In the genomic region with DNA sequence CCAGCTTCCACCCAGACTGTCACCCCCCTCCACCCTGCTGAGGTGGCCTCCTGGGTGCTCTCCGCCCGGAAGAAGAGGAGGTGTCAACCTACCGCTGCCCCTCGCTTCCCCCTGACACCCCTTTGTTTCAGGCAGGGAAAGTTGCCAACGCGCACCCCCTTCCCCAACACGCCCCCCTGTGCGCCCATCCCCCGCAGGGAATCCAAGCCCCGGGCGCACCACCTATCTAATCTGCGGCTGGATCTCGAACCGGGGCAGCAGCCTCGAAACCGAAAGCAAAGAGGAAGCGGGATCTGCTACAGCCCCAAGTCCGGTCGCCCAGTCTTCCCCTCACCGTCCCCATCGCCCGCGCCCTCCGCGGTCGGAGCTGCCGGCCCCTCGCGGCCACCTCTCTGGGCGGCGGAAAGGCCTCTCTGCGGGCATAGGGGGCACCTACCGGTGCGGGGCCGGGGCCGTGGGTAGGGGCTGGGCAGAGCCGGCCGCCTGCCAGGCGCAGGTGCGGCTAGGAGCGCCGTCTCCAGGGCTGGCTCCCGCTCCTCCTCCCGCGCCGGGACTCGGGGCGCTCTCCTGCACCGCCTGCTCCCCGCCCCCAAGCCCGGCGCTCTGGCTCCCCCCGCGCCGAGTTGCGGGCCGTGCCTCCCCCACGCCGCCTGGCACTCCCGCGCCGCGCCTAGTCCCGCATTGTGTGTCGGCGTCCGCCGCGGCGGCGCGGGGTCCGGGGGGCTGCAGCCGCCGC, we compare ENCODE assay signal across 8 cellular contexts. TPM values are rescaled to one million over a fixed set of nuclear protein-coding genes. Genes with fewer than 3 reads are reported as not detected.
A peak's percentile ranks its signal among the peaks of the same experiment; 100 is the strongest.
DNase-seq lines count a peak whose midpoint lies in the region; ATAC-seq and TF ChIP-seq lines count a peak whose summit lies in the region.

No MANE protein-coding gene starts in this region.

- peak overlapping the region; percentile 55 for H3K4me3 ChIP-seq in GM12865 (ENCODE audit: low read depth, low read length)

- intact Hi-C loops in left cardiac atrium (cut with DNase I) = loop anchor here in 1 of 2 donors (5.0 kb wide), 1 partner anchor 42 kb away; no protein-coding TSS in a partner anchor

- TF ChIP-seq CTCF in GM12865 (IDR thresholded peaks at IDR 0.05; ENCODE audit: insufficient read depth, low read depth, low read length, missing control alignments) = no peak

- ATAC-seq in HG02798 (IDR thresholded peaks at IDR 0.05; ENCODE audit: poor library complexity, unreplicated experiment) (peak; percentile 37), left cardiac atrium (peak; percentile 55 to 67), GM18519 (IDR thresholded peaks at IDR 0.05; ENCODE audit: low FRiP score, unreplicated experiment) (no peak)

- peak; percentile 41 for DNase-seq in GM12865 (ENCODE audit: low read depth)
- DNase-seq in RPMI8226 = peak; percentile 43
- peak; percentile 30 for DNase-seq in amniotic epithelial cell (ENCODE audit: low read depth)
- peak; percentile 50 for DNase-seq in left cardiac atrium
- DNase-seq in pons (ENCODE audit: low spot score) = peak; percentile 29
- no peak for DNase-seq in GOT3 (lab: John Stamatoyannopoulos, UW)

RNA-seq across cellular contexts. Expression of gene PLEKHH1, which starts 18.3 kb away (rescaled TPM):
- total RNA-seq in left cardiac atrium = 1 to 10 TPM; 3.6 to 5.5 TPM

RNA-seq across cellular contexts. Expression of gene TMEM229B, which starts 26.3 kb away (rescaled TPM):
- 1 to 10 TPM; 1.5 to 6.5 TPM for total RNA-seq in left cardiac atrium
